ENCODE assay signal across 8 cellular contexts in the genomic region with DNA sequence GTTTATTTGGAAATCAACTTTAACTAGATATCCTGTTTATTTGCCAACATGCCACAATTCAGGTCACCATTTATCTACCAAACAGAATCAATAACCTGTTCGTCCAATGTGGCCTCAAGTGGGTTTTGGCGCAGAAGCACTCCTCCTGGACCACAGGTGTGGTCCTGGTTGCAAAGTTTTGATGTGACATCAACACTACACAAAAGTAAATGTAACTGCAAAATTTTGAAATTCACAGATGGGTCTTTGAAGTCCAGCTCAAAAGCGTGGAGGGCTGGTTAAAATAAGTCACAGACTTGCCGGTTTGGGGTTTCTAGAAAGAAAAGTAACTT. TPM values are rescaled to one million over a fixed set of nuclear protein-coding genes. Genes with fewer than 3 reads are reported as not detected.
DNase-seq lines count a peak whose midpoint lies in the region; ATAC-seq and TF ChIP-seq lines count a peak whose summit lies in the region.

No MANE protein-coding gene starts in this region.

- no peak for DNase-seq in activated naive CD4-positive, alpha-beta T cell treated with anti-CD3 and anti-CD28 coated beads for 36 hours
- no peak for DNase-seq in activated naive CD4-positive, alpha-beta T cell treated with Interleukin-2 at 50 U/mL for 16 hours
- DNase-seq in tibial artery, result no peak
- DNase-seq in NCI-H526 (lab: John Stamatoyannopoulos, UW), result no peak
- DNase-seq in activated effector memory CD4-positive, alpha-beta T cell treated with Interleukin-2 at 50 U/mL for 16 hours, result no peak

- peaks cover 12% of the 10 kb centered on the region for H3K4me1 Mint-ChIP-seq in activated naive CD4-positive, alpha-beta T cell treated with anti-CD3 and anti-CD28 coated beads for 36 hours (ENCODE audit: low read depth)
- no peaks in the 10 kb centered on the region for H3K4me1 Mint-ChIP-seq in activated T-helper 17 cell treated with anti-CD3 and anti-CD28 coated beads, Interleukin-2, amount 50 U/mL, for 72 hours

- ATAC-seq in activated T-helper 17 cell treated with anti-CD3 and anti-CD28 coated beads, Interleukin-2, amount 50 U/mL, for 72 hours (replicated peaks), result no peak
- ATAC-seq in HG03571 (IDR thresholded peaks at IDR 0.05; ENCODE audit: unreplicated experiment), result no peak

- H3K36me3 Mint-ChIP-seq in activated naive CD4-positive, alpha-beta T cell treated with anti-CD3 and anti-CD28 coated beads for 36 hours (ENCODE audit: low read depth), result no peaks in the 10 kb centered on the region
- no peaks in the 10 kb centered on the region for H3K36me3 Mint-ChIP-seq in activated T-helper 17 cell treated with anti-CD3 and anti-CD28 coated beads, Interleukin-2, amount 50 U/mL, for 72 hours (ENCODE audit: low read depth)

- no peaks in the 10 kb centered on the region for H3K9me3 Mint-ChIP-seq in activated naive CD4-positive, alpha-beta T cell treated with anti-CD3 and anti-CD28 coated beads for 36 hours
- H3K9me3 Mint-ChIP-seq in activated T-helper 17 cell treated with anti-CD3 and anti-CD28 coated beads, Interleukin-2, amount 50 U/mL, for 72 hours, result no peaks in the 10 kb centered on the region

- peak overlapping the region; percentile 13 for H3K27ac ChIP-seq in layer of hippocampus (ENCODE audit: low read depth, low read length)
- H3K27ac ChIP-seq in tibial artery, result peak overlapping the region; percentile 81 to 83

- H3K27me3 ChIP-seq in layer of hippocampus (ENCODE audit: control insufficient read depth, insufficient read depth, low read length), result no peaks in the 10 kb centered on the region
- no peaks in the 10 kb centered on the region for H3K27me3 ChIP-seq in tibial artery

- no peaks in the 10 kb centered on the region for H3K27me3 Mint-ChIP-seq in activated naive CD4-positive, alpha-beta T cell treated with anti-CD3 and anti-CD28 coated beads for 36 hours (ENCODE audit: low read depth)
- no peaks in the 10 kb centered on the region for H3K27me3 Mint-ChIP-seq in activated T-helper 17 cell treated with anti-CD3 and anti-CD28 coated beads, Interleukin-2, amount 50 U/mL, for 72 hours

- H3K4me3 ChIP-seq in tibial artery, result peak overlapping the region; percentile 83 to 90

- peaks cover 0 to 23% (median 8%) of the 10 kb centered on the region in 4 donors for H3K4me1 ChIP-seq in tibial artery

- H3K4me3 Mint-ChIP-seq in activated naive CD4-positive, alpha-beta T cell treated with anti-CD3 and anti-CD28 coated beads for 36 hours, result peak overlapping the region; percentile 87
- H3K4me3 Mint-ChIP-seq in activated T-helper 17 cell treated with anti-CD3 and anti-CD28 coated beads, Interleukin-2, amount 50 U/mL, for 72 hours, result peak overlapping the region; percentile 93

- no peak for TF ChIP-seq CTCF in tibial artery (IDR thresholded peaks at IDR 0.05)

- no peaks in the 10 kb centered on the region for H3K9me3 ChIP-seq in tibial artery

- no peaks in the 10 kb centered on the region for H3K36me3 ChIP-seq in tibial artery

- intact Hi-C loops in activated naive CD4-positive, alpha-beta T cell treated with anti-CD3 and anti-CD28 coated beads for 36 hours (cut with micrococcal nuclease), result loop anchor here (5.0 to 10.0 kb wide), 2 partner anchors 919 to 1036 kb away; partner anchors contain the start of gene PSMD14
- intact Hi-C loops in tibial artery (cut with DNase I; ENCODE audit: low total_unique reads), result no loop called here

- CTCF ChIA-PET in activated naive CD4-positive, alpha-beta T cell treated with anti-CD3 and anti-CD28 coated beads for 36 hours (lab: Charles Lee), result interaction anchor here (1.0 to 2.1 kb wide), 4 partner anchors 9 to 45 kb away, joined by 3 to 8 read pairs (median 4); no protein-coding TSS in a partner anchor

- H3K27ac Mint-ChIP-seq in activated naive CD4-positive, alpha-beta T cell treated with anti-CD3 and anti-CD28 coated beads for 36 hours, result peak overlapping the region; percentile 72
- peak overlapping the region; percentile 86 for H3K27ac Mint-ChIP-seq in activated T-helper 17 cell treated with anti-CD3 and anti-CD28 coated beads, Interleukin-2, amount 50 U/mL, for 72 hours

RNA-seq across cellular contexts. Expression of gene GCA, which starts 0.5 kb away (rescaled TPM):
- total RNA-seq in activated naive CD4-positive, alpha-beta T cell treated with anti-CD3 and anti-CD28 coated beads for 36 hours, result 10 to 100 TPM; 36.7 to 40.2 TPM
- total RNA-seq in activated T-helper 17 cell treated with anti-CD3 and anti-CD28 coated beads, Interleukin-2, amount 50 U/mL, for 72 hours, result 10 to 100 TPM; 23.4 to 31.2 TPM

RNA-seq across cellular contexts. Expression of gene IFIH1, which starts 25.0 kb away (rescaled TPM):
- 10 to 100 TPM; 33.8 to 34.6 TPM for total RNA-seq in activated naive CD4-positive, alpha-beta T cell treated with anti-CD3 and anti-CD28 coated beads for 36 hours
- 10 to 100 TPM; 24.8 to 26.7 TPM for total RNA-seq in activated T-helper 17 cell treated with anti-CD3 and anti-CD28 coated beads, Interleukin-2, amount 50 U/mL, for 72 hours
